In genomic region chr6:144528605-144529425, GRCh38 we compare ENCODE assay signal across 11 cellular contexts.
DNase-seq lines count a peak whose midpoint lies in the region; ATAC-seq, FAIRE-seq and TF ChIP-seq lines count a peak whose summit lies in the region.
"Had no signal": no experiment of that assay in that cellular context is flagged by ENCODE, and none has a peak within 500 bp of the region (broad histone marks: within the 10 kb centered on the region; RNA-seq: fewer than 3 reads in every experiment).

No MANE protein-coding gene starts in this region.

- no peak overlapping the region for H2BK20ac ChIP-seq in IMR-90 (ENCODE audit: low read depth, low read length)

- no peak overlapping the region for H3K23ac ChIP-seq in IMR-90 (ENCODE audit: low read depth, low read length)

- no peak overlapping the region for H3K4me3 ChIP-seq in DND-41 (ENCODE audit: low read depth in 1 of 2, low read length in 2 of 2)
- H3K4me3 ChIP-seq in IMR-90 (ENCODE audit: insufficient read depth, low read depth, low read length), result no peak overlapping the region
- no peak overlapping the region for H3K4me3 ChIP-seq in astrocyte (ENCODE audit: insufficient read depth, low read depth, low read length)

- TF ChIP-seq CTCF in DND-41 (IDR thresholded peaks at IDR 0.05; ENCODE audit: borderline replicate concordance, extremely low read depth, low read length, poor library complexity, severe bottlenecking), result no peak
- TF ChIP-seq CTCF in IMR-90 (conservative IDR thresholded peaks at IDR 0.05; ENCODE audit: low read depth, low read length), result no peak
- TF ChIP-seq CTCF in astrocyte (IDR thresholded peaks at IDR 0.05; ENCODE audit: insufficient read depth, low read depth, low read length), result no peak

- no peak for TF ChIP-seq RAD21 in IMR-90 (IDR thresholded peaks at IDR 0.05; ENCODE audit: low read length)

- H3K9ac ChIP-seq in DND-41 (ENCODE audit: low read depth, low read length) (no peak overlapping the region), IMR-90 (ENCODE audit: low read depth, low read length) (no peak overlapping the region), astrocyte (ENCODE audit: low read length) (peak overlapping the region; percentile 24)

- H3K14ac ChIP-seq in IMR-90 (replicated peaks; ENCODE audit: low read depth, low read length), result no peak overlapping the region

- H2BK120ac ChIP-seq in IMR-90 (ENCODE audit: low read depth, low read length), result no peak overlapping the region

- H3K9me3 ChIP-seq in DND-41 (ENCODE audit: insufficient read depth, low read length, severe bottlenecking) (no peaks in the 10 kb centered on the region), IMR-90 (ENCODE audit: control insufficient read depth, insufficient read depth, low read length) (no peaks in the 10 kb centered on the region), astrocyte (ENCODE audit: insufficient read depth, low read depth, low read length) (no peaks in the 10 kb centered on the region)

- peak overlapping the region; percentile 42 for H3K4me3 Mint-ChIP-seq in astrocyte (ENCODE audit: unreplicated experiment)
- H3K4me3 Mint-ChIP-seq: activated naive CD4-positive, alpha-beta T cell treated with anti-CD3 and anti-CD28 coated beads, Interleukin-2, amount 50 U/mL, for 24 hours had no signal

- FAIRE-seq in astrocyte (lab: Jason Lieb, UNC), result no peak

- peak; percentile 46 for DNase-seq in DND-41
- DNase-seq in IMR-90, result peak; percentile 28
- peak; percentile 44 for DNase-seq in astrocyte (ENCODE audit: low read depth)
- peak; percentile 79 for DNase-seq in islet precursor cell
- no peak for DNase-seq in NCI-H1694 (lab: John Stamatoyannopoulos, UW)
- no peak for DNase-seq in DMS53 (lab: John Stamatoyannopoulos, UW)
- DNase-seq in KG1 (lab: John Stamatoyannopoulos, UW), result no peak
- DNase-seq: Karpas-422, midbrain had no signal

- no peak overlapping the region for H3K4ac ChIP-seq in IMR-90 (ENCODE audit: low read depth, low read length)

- H4K8ac ChIP-seq in IMR-90 (ENCODE audit: low read depth in 2 of 2, low read length in 2 of 2), result no peak overlapping the region

- H3K9me1 ChIP-seq in IMR-90 (ENCODE audit: insufficient read depth, low read length), result peaks cover 8% of the 10 kb centered on the region

- no peak overlapping the region for H3K4me2 ChIP-seq in DND-41 (ENCODE audit: insufficient read depth, low read length)
- H3K4me2 ChIP-seq in IMR-90 (ENCODE audit: low read depth, low read length), result no peak overlapping the region
- H3K4me2 ChIP-seq in astrocyte (ENCODE audit: low read length), result peak overlapping the region; percentile 52

- in situ Hi-C loops in IMR-90 (cut with MboI; ENCODE audit: low sequenced_read_pairs), result no loop called here

- BruUV-seq in IMR-90 (replicated peaks; lab: Mats Ljungman, UMichigan), result no TSS peak

- peaks cover 9% of the 10 kb centered on the region for H3K36me3 Mint-ChIP-seq in astrocyte (ENCODE audit: low read depth, unreplicated experiment)

- H3K36me3 ChIP-seq in DND-41 (ENCODE audit: insufficient read depth, low read length) (peaks cover 66% of the 10 kb centered on the region), IMR-90 (ENCODE audit: control insufficient read depth, insufficient read depth, low read length) (peaks cover 6% of the 10 kb centered on the region; the same call in 1 of the 2 replicates), astrocyte (ENCODE audit: insufficient read depth, low read length) (peaks cover 5% of the 10 kb centered on the region)

- H2AK5ac ChIP-seq in IMR-90 (ENCODE audit: low read depth, low read length), result no peak overlapping the region

- no peak overlapping the region for H3K18ac ChIP-seq in IMR-90 (ENCODE audit: low read depth, low read length)

- H2BK15ac ChIP-seq in IMR-90 (ENCODE audit: low read depth, low read length), result no peak overlapping the region

- no peak for TF ChIP-seq POLR2A in IMR-90 (IDR thresholded peaks at IDR 0.05; ENCODE audit: low read depth, low read length)

- H3K79me2 ChIP-seq in DND-41 (ENCODE audit: insufficient read depth, low read length) (no peaks in the 10 kb centered on the region; the same call in 1 of the 2 replicates), astrocyte (ENCODE audit: insufficient read depth, low read length) (no peaks in the 10 kb centered on the region)

- H4K20me1 ChIP-seq in DND-41 (ENCODE audit: insufficient read depth, low read length) (no peaks in the 10 kb centered on the region), IMR-90 (ENCODE audit: insufficient read depth, low read length) (no peaks in the 10 kb centered on the region), astrocyte (ENCODE audit: insufficient read depth, low read length) (no peaks in the 10 kb centered on the region)

- peak overlapping the region; percentile 64 for H3K27ac Mint-ChIP-seq in astrocyte (ENCODE audit: unreplicated experiment)
- H3K27ac Mint-ChIP-seq: activated naive CD4-positive, alpha-beta T cell treated with anti-CD3 and anti-CD28 coated beads, Interleukin-2, amount 50 U/mL, for 24 hours had no signal

- no peak overlapping the region for H3K56ac ChIP-seq in IMR-90 (ENCODE audit: extremely low read depth, insufficient read depth, low read length)

- dilution Hi-C loops in IMR-90 (cut with HindIII; ENCODE audit: low sequenced_read_pairs, unreplicated experiment), result no loop called here

- H3K4me1 ChIP-seq in DND-41 (ENCODE audit: insufficient read depth, low read length), result peaks cover 13% of the 10 kb centered on the region
- H3K4me1 ChIP-seq in IMR-90 (ENCODE audit: control insufficient read depth, insufficient read depth, low read length), result no peaks in the 10 kb centered on the region
- peaks cover 6% of the 10 kb centered on the region for H3K4me1 ChIP-seq in astrocyte (ENCODE audit: insufficient read depth, low read length)

- H3K27me3 ChIP-seq in DND-41 (ENCODE audit: insufficient read depth, low read length, poor library complexity), result no peaks in the 10 kb centered on the region
- H3K27me3 ChIP-seq in IMR-90 (ENCODE audit: control insufficient read depth, insufficient read depth, low read length), result no peaks in the 10 kb centered on the region
- H3K27me3 ChIP-seq in astrocyte (ENCODE audit: insufficient read depth, low read length), result no peaks in the 10 kb centered on the region

- POLR2A ChIA-PET in IMR-90 (lab: Charles Lee; ENCODE audit: unreplicated experiment), result no interaction called here

- intact Hi-C loops in IMR-90 (cut with micrococcal nuclease), result no loop called here

- H4K5ac ChIP-seq in IMR-90 (ENCODE audit: low read depth, low read length), result no peak overlapping the region

- ATAC-seq in DND-41 (ENCODE audit: insufficient read depth, low read depth) (peak; percentile 69), IMR-90 (ENCODE audit: low read depth) (peak; percentile 57), HG03025 (IDR thresholded peaks at IDR 0.05; ENCODE audit: low FRiP score, unreplicated experiment) (no peak)

- no peaks in the 10 kb centered on the region for H3K27me3 Mint-ChIP-seq in astrocyte (ENCODE audit: low read depth, unreplicated experiment)
- H3K27me3 Mint-ChIP-seq: activated naive CD4-positive, alpha-beta T cell treated with anti-CD3 and anti-CD28 coated beads, Interleukin-2, amount 50 U/mL, for 24 hours had no signal

- H4K91ac ChIP-seq in IMR-90 (ENCODE audit: insufficient read depth, low read depth, low read length), result no peak overlapping the region

- H3K79me1 ChIP-seq in IMR-90 (ENCODE audit: low read depth in 1 of 2, low read length in 2 of 2), result peaks cover 3 to 10% of the 10 kb centered on the region in 2 experiments; a peak in 3 of 4 replicates

- no peaks in the 10 kb centered on the region for H3K9me3 Mint-ChIP-seq in astrocyte (ENCODE audit: unreplicated experiment)
- H3K9me3 Mint-ChIP-seq: activated naive CD4-positive, alpha-beta T cell treated with anti-CD3 and anti-CD28 coated beads, Interleukin-2, amount 50 U/mL, for 24 hours had no signal

- no CpG with 5 or more reads among the region's 11 CpGs for WGBS in IMR-90 (ENCODE audit: extremely low coverage in 2 of 2, insufficient read length in 1 of 2), 2 experiments

- H2AFZ ChIP-seq in DND-41 (ENCODE audit: low read depth, low read length), result no peak overlapping the region
- H2AFZ ChIP-seq in IMR-90 (replicated peaks; ENCODE audit: low read length, poor library complexity), result no peak overlapping the region
- no peak overlapping the region for H2AFZ ChIP-seq in astrocyte (ENCODE audit: low read depth, low read length)

- CTCF ChIA-PET in IMR-90 (lab: Yijun Ruan, JAX), result no interaction called here

- H2AK9ac ChIP-seq in IMR-90 (replicated peaks; ENCODE audit: low read depth, low read length, poor library complexity), result no peak overlapping the region

- peak overlapping the region; percentile 52 for H3K27ac ChIP-seq in DND-41 (ENCODE audit: low read length)
- no peak overlapping the region for H3K27ac ChIP-seq in IMR-90 (ENCODE audit: insufficient read depth, low read length)
- H3K27ac ChIP-seq in astrocyte (ENCODE audit: low read depth, low read length), result no peak overlapping the region

- H2BK5ac ChIP-seq in IMR-90 (ENCODE audit: low read depth, low read length, poor library complexity, severe bottlenecking), result no peak overlapping the region

- peaks cover 13% of the 10 kb centered on the region for H3K4me1 Mint-ChIP-seq in astrocyte (ENCODE audit: low read depth, unreplicated experiment)

TF ChIP-seq in IMR-90, 13 proteins besides CTCF, POLR2A, EP300 and RAD21 (continues in another document):
- TF ChIP-seq MAZ (IDR thresholded peaks at IDR 0.05; ENCODE audit: borderline replicate concordance, low read depth, low read length), result no peak
- TF ChIP-seq USF2 (IDR thresholded peaks at IDR 0.05; ENCODE audit: low read depth, low read length), result no peak
- TF ChIP-seq RFX5 (IDR thresholded peaks at IDR 0.05; ENCODE audit: low read depth, low read length), result no peak
- TF ChIP-seq FOS (IDR thresholded peaks at IDR 0.05; ENCODE audit: low read depth, low read length), result no peak
- no peak for TF ChIP-seq BHLHE40 (IDR thresholded peaks at IDR 0.05; ENCODE audit: low read depth, low read length)
- no peak for TF ChIP-seq SMC3 (IDR thresholded peaks at IDR 0.05; ENCODE audit: low read depth, low read length)
- TF ChIP-seq MAFK (IDR thresholded peaks at IDR 0.05; ENCODE audit: low read depth, low read length), result no peak
- no peak for TF ChIP-seq CHD1 (IDR thresholded peaks at IDR 0.05; ENCODE audit: low read depth, low read length)
- TF ChIP-seq NFE2L2 (IDR thresholded peaks at IDR 0.05; ENCODE audit: low read depth, low read length), result no peak

Comparison
In these comparisons a context has a peak if more than half of its experiments do, and no peak if none do; other contexts are left out.
1. DNase-seq: peak in DND-41 (single experiment), IMR-90 (single experiment), astrocyte (single experiment) and islet precursor cell (single experiment); none in NCI-H1694 (single experiment), DMS53 (single experiment) and KG1 (single experiment).